In the genomic region with DNA sequence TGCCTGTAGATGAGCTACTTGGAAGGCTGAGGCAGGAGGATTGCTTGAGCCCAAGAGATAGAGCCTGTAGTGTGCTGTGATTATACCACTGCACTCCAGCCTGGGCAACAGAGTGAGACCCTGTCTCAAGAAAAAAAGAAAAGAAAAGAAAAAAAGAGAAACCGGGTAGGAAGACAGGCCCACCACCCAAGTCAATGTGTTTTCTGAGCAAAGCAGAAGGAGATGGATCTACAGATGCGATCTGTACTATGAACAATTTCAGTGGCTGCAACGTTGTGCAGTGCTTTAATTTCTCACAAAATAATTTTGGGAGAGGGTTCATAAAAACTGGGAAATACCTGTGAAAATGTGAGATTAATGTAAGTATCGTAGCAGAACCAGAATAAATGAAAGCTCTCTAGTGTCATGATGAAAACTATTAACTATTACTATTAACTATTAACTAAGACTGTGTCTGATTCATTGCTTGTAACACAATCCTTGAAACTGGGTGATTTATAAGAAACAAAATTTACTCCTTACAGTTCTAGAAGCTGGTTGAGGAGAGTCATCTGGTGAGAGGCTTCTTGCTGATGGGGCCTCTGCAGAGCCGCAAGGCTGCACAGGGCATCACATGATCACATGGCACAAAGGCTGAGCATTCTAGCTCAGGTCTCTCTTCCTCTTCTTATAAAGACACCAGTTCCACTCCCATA, we compare ENCODE assay signal across 9 cellular contexts.
A peak's percentile ranks its signal among the peaks of the same experiment; 100 is the strongest.
DNase-seq lines count a peak whose midpoint lies in the region; ATAC-seq and TF ChIP-seq lines count a peak whose summit lies in the region.
"Had no signal": no experiment of that assay in that cellular context is flagged by ENCODE, and none has a peak within 500 bp of the region (broad histone marks: within the 10 kb centered on the region; RNA-seq: fewer than 3 reads in every experiment).

No MANE protein-coding gene starts in this region.

- H3K9me3 Mint-ChIP-seq in mesothelial cell of epicardium, result no peaks in the 10 kb centered on the region

- no peaks in the 10 kb centered on the region for H3K36me3 Mint-ChIP-seq in mesothelial cell of epicardium

- TF ChIP-seq CTCF in Peyer's patch (IDR thresholded peaks at IDR 0.05), result no peak
- no peak for TF ChIP-seq CTCF in mesothelial cell of epicardium (IDR thresholded peaks at IDR 0.05; ENCODE audit: unreplicated experiment)

- peaks cover 0 to 30% (median 12%) of the 10 kb centered on the region in 4 donors for H3K4me1 ChIP-seq in Peyer's patch

- H3K4me3 Mint-ChIP-seq in mesothelial cell of epicardium, result no peak overlapping the region

- no peak for TF ChIP-seq POLR2A in Peyer's patch (IDR thresholded peaks at IDR 0.05)

- no peaks in the 10 kb centered on the region for H3K36me3 ChIP-seq in Peyer's patch

- no peaks in the 10 kb centered on the region for H3K9me3 ChIP-seq in Peyer's patch

- H3K4me1 Mint-ChIP-seq in mesothelial cell of epicardium, result peaks cover 27% of the 10 kb centered on the region

- H3K4me3 ChIP-seq in Peyer's patch, result no peak overlapping the region
- H3K4me3 ChIP-seq: SK-N-MC had no signal

- ATAC-seq in GM18907 (IDR thresholded peaks at IDR 0.05; ENCODE audit: unreplicated experiment), result peak; percentile 73
- peak; percentile 63 for ATAC-seq in HG02840 (IDR thresholded peaks at IDR 0.05; ENCODE audit: low FRiP score, unreplicated experiment)

- no peaks in the 10 kb centered on the region for H3K27me3 ChIP-seq in Peyer's patch

- DNase-seq in Peyer's patch (peak in 2 of 3 donors; percentile 74 to 76), mesothelial cell of epicardium (ENCODE audit: low spot score in 2 of 2, unreplicated experiment in 2 of 2) (no peak), C1 segment of cervical spinal cord (lab: John Stamatoyannopoulos, UW) (no peak), NCI-H2029 treated with DMSO at 0.1 percent for 48 hours (lab: John Stamatoyannopoulos, UW) (no peak), NCI-H128 (lab: John Stamatoyannopoulos, UW; ENCODE audit: unreplicated experiment) (no peak), mesenteric fat pad (ENCODE audit: low spot score) (no peak)

- H3K27ac Mint-ChIP-seq in mesothelial cell of epicardium, result peak overlapping the region; percentile 19

- no peaks in the 10 kb centered on the region for H3K27me3 Mint-ChIP-seq in mesothelial cell of epicardium (ENCODE audit: low read depth)

- peak overlapping the region in 3 of 4 donors; percentile 4 to 80 (median 77) for H3K27ac ChIP-seq in Peyer's patch
- H3K27ac ChIP-seq: SK-N-MC had no signal

Comparison
In these comparisons a context has a peak if more than half of its experiments do, and no peak if none do; other contexts are left out.
1. DNase-seq: peak in Peyer's patch (2 of 3); none in mesothelial cell of epicardium (0 of 2), C1 segment of cervical spinal cord (0 of 14), NCI-H2029 treated with DMSO at 0.1 percent for 48 hours (single experiment), NCI-H128 (single experiment) and mesenteric fat pad (single experiment).